Comparison of ENCODE assay signal across 15 cellular contexts in genomic region chr4:1490011-1490905, GRCh38.
"Had no signal": no experiment of that assay in that cellular context is flagged by ENCODE, and none has a peak within 500 bp of the region (broad histone marks: within the 10 kb centered on the region; RNA-seq: fewer than 3 reads in every experiment).

No MANE protein-coding gene starts in this region.

- H3K27ac Mint-ChIP-seq: activated CD4-positive, alpha-beta memory T cell treated with anti-CD3 and anti-CD28 coated beads for 36 hours; activated naive CD4-positive, alpha-beta T cell treated with anti-CD3 and anti-CD28 coated beads, Interleukin-2, amount 10 ng/mL, durations not matched to agents 7 days and 5 days; activated T-helper 1 cell treated with anti-CD3 and anti-CD28 coated beads, Interleukin-12 subunit alpha, Interleukin-12 subunit beta, Interleukin-2, Interleukin-4 antibody, amounts not matched to agents 30 ng/mL and 10 ng/mL and 1 ng/mL, durations not matched to agents 14 hours and 24 hours and 36 hours; brain; dendritic cell treated with granulocyte-macrophage colony-stimulating factor and Interleukin-4, amounts not matched to agents 40 ng/mL and 50 ng/mL, for 4 days; nephron progenitor cell; stimulated activated naive CD8-positive, alpha-beta T cell treated with anti-CD3 and anti-CD28 coated beads, Interleukin-15, Interleukin-2, amounts not matched to agents 100 ng/mL and 50 ng/mL, for 24 hours had no signal

- H3K4me1 Mint-ChIP-seq: activated naive CD4-positive, alpha-beta T cell treated with anti-CD3 and anti-CD28 coated beads, Interleukin-2, amount 10 ng/mL, durations not matched to agents 7 days and 5 days had no signal

- H2AFZ ChIP-seq: hepatocyte had no signal

- DNase-seq: activated CD4-positive, alpha-beta memory T cell treated with anti-CD3 and anti-CD28 coated beads for 36 hours; activated naive CD4-positive, alpha-beta T cell treated with anti-CD3 and anti-CD28 coated beads, Interleukin-2, amount 10 ng/mL, durations not matched to agents 7 days and 5 days; amniotic stem cell; erythroblast; kidney glomerular epithelial cell; mammary epithelial cell; nephron progenitor cell; stimulated activated CD4-positive, alpha-beta T cell treated with anti-CD3 and anti-CD28 coated beads, Interleukin-2, amount 100 ng/mL, for 48 hours; stimulated activated CD8-positive, alpha-beta memory T cell treated with anti-CD3 and anti-CD28 coated beads, Interleukin-4, amount 100 ng/mL, for 48 hours; T-helper 9 cell had no signal

- H3K27ac ChIP-seq: hepatocyte had no signal

- H3K4me3 ChIP-seq: hepatocyte had no signal

- H3K4me2 ChIP-seq: hepatocyte had no signal

- H3K4me3 Mint-ChIP-seq: activated CD4-positive, alpha-beta memory T cell treated with anti-CD3 and anti-CD28 coated beads for 36 hours; activated naive CD4-positive, alpha-beta T cell treated with anti-CD3 and anti-CD28 coated beads, Interleukin-2, amount 10 ng/mL, durations not matched to agents 7 days and 5 days; activated T-helper 1 cell treated with anti-CD3 and anti-CD28 coated beads, Interleukin-12 subunit alpha, Interleukin-12 subunit beta, Interleukin-2, Interleukin-4 antibody, amounts not matched to agents 30 ng/mL and 10 ng/mL and 1 ng/mL, durations not matched to agents 14 hours and 24 hours and 36 hours; brain; dendritic cell treated with granulocyte-macrophage colony-stimulating factor and Interleukin-4, amounts not matched to agents 40 ng/mL and 50 ng/mL, for 4 days; nephron progenitor cell; stimulated activated naive CD8-positive, alpha-beta T cell treated with anti-CD3 and anti-CD28 coated beads, Interleukin-15, Interleukin-2, amounts not matched to agents 100 ng/mL and 50 ng/mL, for 24 hours had no signal

- H3K36me3 Mint-ChIP-seq: brain had no signal
